Comparison of ENCODE assay signal across 18 cellular contexts in the genomic region with DNA sequence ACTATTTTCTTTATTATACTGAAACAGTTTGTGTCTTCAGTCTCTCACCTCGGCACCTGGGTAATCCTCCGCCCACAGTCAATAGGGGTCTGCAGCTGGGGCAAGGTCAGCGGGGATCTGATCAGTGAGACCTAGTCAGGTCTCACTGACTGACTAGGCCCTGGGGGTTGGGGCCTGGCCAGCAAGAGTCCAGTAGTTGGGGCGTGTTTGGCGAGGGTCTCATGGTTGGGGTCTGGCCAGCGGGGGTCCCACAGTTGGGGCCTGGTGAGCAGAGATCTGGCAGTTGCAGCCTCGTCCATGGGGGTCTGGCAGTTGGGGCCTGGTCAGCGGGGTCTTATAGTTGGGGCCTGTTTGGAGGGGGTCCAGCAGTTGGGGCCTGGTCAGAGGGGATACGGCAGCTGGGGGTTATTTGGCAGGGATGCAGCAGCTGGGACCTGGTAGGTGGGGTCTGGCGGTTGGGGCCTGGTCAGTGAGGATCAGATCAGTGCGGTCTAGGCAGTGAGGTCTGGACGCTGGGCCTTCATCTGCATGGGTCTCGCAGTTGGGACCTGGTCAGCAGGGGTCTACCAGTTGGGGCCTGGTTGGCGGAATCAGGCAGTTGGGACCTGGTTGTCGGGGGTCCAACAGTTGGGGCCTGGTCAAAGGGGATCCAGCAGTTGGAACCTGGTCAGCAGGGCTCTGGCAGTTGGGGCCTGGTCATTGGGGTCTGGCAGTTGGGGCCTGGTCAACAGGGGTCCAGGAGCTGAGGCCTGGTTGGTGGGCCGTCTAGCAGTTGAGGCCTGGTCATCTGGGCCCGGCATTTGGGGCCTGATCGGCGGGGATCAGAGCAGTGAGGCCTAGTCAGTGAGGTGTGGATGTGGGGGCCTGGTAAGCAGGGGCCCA.
"Had no signal": no experiment of that assay in that cellular context is flagged by ENCODE, and none has a peak within 500 bp of the region (broad histone marks: within the 10 kb centered on the region; RNA-seq: fewer than 3 reads in every experiment).

No MANE protein-coding gene starts in this region.

- H3K9me3 ChIP-seq: body of pancreas, colonic mucosa, gastrocnemius medialis, SJSA1, tibial nerve, uterus had no signal

- H3K27me3 Mint-ChIP-seq: activated CD8-positive, alpha-beta T cell treated with anti-CD3 and anti-CD28 coated beads for 36 hours; memory B cell had no signal

- H3K27ac ChIP-seq: body of pancreas, colonic mucosa, gastrocnemius medialis, SJSA1, tibial nerve, uterus had no signal

- H3K36me3 ChIP-seq: colonic mucosa, gastrocnemius medialis, SJSA1, tibial nerve, uterus had no signal

- H3K4me1 Mint-ChIP-seq: memory B cell; naive thymus-derived CD4-positive, alpha-beta T cell had no signal

- ATAC-seq: activated CD8-positive, alpha-beta T cell treated with anti-CD3 and anti-CD28 coated beads for 36 hours; body of pancreas; gastrocnemius medialis; left ventricle myocardium superior; naive thymus-derived CD4-positive, alpha-beta T cell had no signal

- DNase-seq: activated CD8-positive, alpha-beta T cell treated with anti-CD3 and anti-CD28 coated beads for 36 hours; activated naive CD4-positive, alpha-beta T cell; central memory CD4-positive, alpha-beta T cell; colonic mucosa; gastrocnemius medialis; kidney glomerular epithelial cell; left ventricle myocardium superior; naive thymus-derived CD4-positive, alpha-beta T cell; stimulated activated naive CD4-positive, alpha-beta T cell; substantia nigra; SW 1271; T-helper 2 cell; uterus had no signal

- H3K4me3 ChIP-seq: body of pancreas, colonic mucosa, gastrocnemius medialis, SJSA1, tibial nerve, uterus had no signal

- H3K4me1 ChIP-seq: body of pancreas, colonic mucosa, gastrocnemius medialis, SJSA1, tibial nerve, uterus had no signal

- H3K9me3 Mint-ChIP-seq: activated CD8-positive, alpha-beta T cell treated with anti-CD3 and anti-CD28 coated beads for 36 hours; activated T-helper 1 cell treated with anti-CD3 and anti-CD28 coated beads, Interleukin-12 subunit alpha, Interleukin-12 subunit beta, Interleukin-2, Interleukin-4 antibody, amounts not matched to agents 30 ng/mL and 10 ng/mL and 1 ng/mL, durations not matched to agents 14 hours and 24 hours and 36 hours; memory B cell had no signal

- H3K36me3 Mint-ChIP-seq: memory B cell; naive thymus-derived CD4-positive, alpha-beta T cell had no signal

- H3K4me3 Mint-ChIP-seq: activated CD8-positive, alpha-beta T cell treated with anti-CD3 and anti-CD28 coated beads for 36 hours; activated T-helper 1 cell treated with anti-CD3 and anti-CD28 coated beads, Interleukin-12 subunit alpha, Interleukin-12 subunit beta, Interleukin-2, Interleukin-4 antibody, amounts not matched to agents 30 ng/mL and 10 ng/mL and 1 ng/mL, durations not matched to agents 14 hours and 24 hours and 36 hours; memory B cell; naive thymus-derived CD4-positive, alpha-beta T cell had no signal

- H3K27ac Mint-ChIP-seq: activated CD8-positive, alpha-beta T cell treated with anti-CD3 and anti-CD28 coated beads for 36 hours; activated T-helper 1 cell treated with anti-CD3 and anti-CD28 coated beads, Interleukin-12 subunit alpha, Interleukin-12 subunit beta, Interleukin-2, Interleukin-4 antibody, amounts not matched to agents 30 ng/mL and 10 ng/mL and 1 ng/mL, durations not matched to agents 14 hours and 24 hours and 36 hours; memory B cell had no signal
